Comparison of ENCODE assay signal across 1 cellular context in genomic region chr12:123024819-123025391, GRCh38.
TF ChIP-seq lines count a peak whose summit lies in the region.

No MANE protein-coding gene starts in this region.

TF ChIP-seq in GM23338, 12 proteins besides CTCF, POLR2A, EP300 and RAD21:
- no peak for TF ChIP-seq ZNF462 (CRISPR knock-in tag; IDR thresholded peaks at IDR 0.05)
